Comparison of ENCODE assay signal across 8 cellular contexts in genomic region chr5:97547999-97548797, GRCh38.
A peak's percentile ranks its signal among the peaks of the same experiment; 100 is the strongest.
DNase-seq lines count a peak whose midpoint lies in the region; ATAC-seq and TF ChIP-seq lines count a peak whose summit lies in the region.

No MANE protein-coding gene starts in this region.

- peak; percentile 86 for ATAC-seq in GM19455 (IDR thresholded peaks at IDR 0.05; ENCODE audit: unreplicated experiment)
- peak; percentile 87 for ATAC-seq in HG03159 (IDR thresholded peaks at IDR 0.05; ENCODE audit: unreplicated experiment)

- DNase-seq in EH (ENCODE audit: low read depth) (peak; percentile 51), choroid plexus epithelial cell (ENCODE audit: low read depth) (peak; percentile 52), NCI-H774 (lab: John Stamatoyannopoulos, UW) (no peak), AG08395 (ENCODE audit: low spot score) (no peak), T1000 (lab: John Stamatoyannopoulos, UW) (no peak)
- no peak for DNase-seq in stimulated activated CD4-positive, alpha-beta T cell treated with anti-CD3 and anti-CD28 coated beads, Interleukin-15, amount 100 ng/mL, for 24 hours

- no peak overlapping the region for H3K4me3 ChIP-seq in choroid plexus epithelial cell (ENCODE audit: low read depth, low read length)

- TF ChIP-seq CTCF in choroid plexus epithelial cell (conservative IDR thresholded peaks at IDR 0.05; ENCODE audit: low read depth, low read length): no peak

Comparison
In these comparisons a context has a peak if more than half of its experiments do, and no peak if none do; other contexts are left out.
1. DNase-seq: peak in EH (single experiment) and choroid plexus epithelial cell (single experiment); none in stimulated activated CD4-positive, alpha-beta T cell treated with anti-CD3 and anti-CD28 coated beads, Interleukin-15, amount 100 ng/mL, for 24 hours (single experiment), NCI-H774 (single experiment), AG08395 (single experiment) and T1000 (single experiment).